In genomic region chr4:146643812-146644401, GRCh38 we compare ENCODE assay signal across 17 cellular contexts. TPM values are rescaled to one million over a fixed set of nuclear protein-coding genes. Genes with fewer than 3 reads are reported as not detected.
DNase-seq lines count a peak whose midpoint lies in the region; ATAC-seq, FAIRE-seq and TF ChIP-seq lines count a peak whose summit lies in the region.
"Had no signal": no experiment of that assay in that cellular context is flagged by ENCODE, and none has a peak within 500 bp of the region (broad histone marks: within the 10 kb centered on the region; RNA-seq: fewer than 3 reads in every experiment).

No MANE protein-coding gene starts in this region.

- peaks cover 2% of the 10 kb centered on the region for H3K36me3 Mint-ChIP-seq in astrocyte (ENCODE audit: low read depth, unreplicated experiment)

- H3K79me2 ChIP-seq in astrocyte (ENCODE audit: insufficient read depth, low read length) = no peaks in the 10 kb centered on the region
- H3K79me2 ChIP-seq: parathyroid adenoma had no signal

- H3K4me3 ChIP-seq in Jurkat, Clone E6-1 (ENCODE audit: low read length) = no peak overlapping the region
- H3K4me3 ChIP-seq in astrocyte (ENCODE audit: insufficient read depth, low read depth, low read length) = no peak overlapping the region
- H3K4me3 ChIP-seq: SJSA1, transverse colon had no signal

- no peak overlapping the region for H3K27ac ChIP-seq in astrocyte (ENCODE audit: low read depth, low read length)
- H3K27ac ChIP-seq: parathyroid adenoma, SJSA1, transverse colon had no signal

- H2AFZ ChIP-seq in astrocyte (ENCODE audit: low read depth, low read length) = no peak overlapping the region
- H2AFZ ChIP-seq: parathyroid adenoma had no signal

- TF ChIP-seq CTCF in astrocyte (IDR thresholded peaks at IDR 0.05; ENCODE audit: insufficient read depth, low read depth, low read length) = no peak

- H3K27me3 Mint-ChIP-seq in astrocyte (ENCODE audit: low read depth, unreplicated experiment) = peaks cover 85% of the 10 kb centered on the region

- H3K9ac ChIP-seq in astrocyte (ENCODE audit: low read length) = no peak overlapping the region
- H3K9ac ChIP-seq: parathyroid adenoma had no signal

- peaks cover 3% of the 10 kb centered on the region for H3K4me1 Mint-ChIP-seq in astrocyte (ENCODE audit: low read depth, unreplicated experiment)

- peaks cover 3% of the 10 kb centered on the region for H4K20me1 ChIP-seq in astrocyte (ENCODE audit: insufficient read depth, low read length)

- no peak for FAIRE-seq in astrocyte (lab: Jason Lieb, UNC)

- peak; percentile 31 for DNase-seq in GM03348 (ENCODE audit: low spot score)
- DNase-seq in Jurkat, Clone E6-1 (ENCODE audit: low read depth, low spot score) = peak; percentile 25
- peak; percentile 18 for DNase-seq in astrocyte (ENCODE audit: low read depth)
- peak; percentile 39 for DNase-seq in kidney tubule cell (ENCODE audit: low spot score)
- no peak for DNase-seq in activated CD4-positive, alpha-beta T cell treated with anti-CD3 and anti-CD28 coated beads, Interleukin-2, amount 50 U/mL, for 48 hours
- DNase-seq in NCI-H2171 (lab: John Stamatoyannopoulos, UW) = no peak
- DNase-seq: activated CD8-positive, alpha-beta memory T cell treated with anti-CD3 and anti-CD28 coated beads for 24 hours; activated naive CD8-positive, alpha-beta T cell treated with anti-CD3 and anti-CD28 coated beads, Interleukin-2, amount 10 ng/mL, durations not matched to agents 7 days and 5 days; GOT3; left cardiac atrium; NCI-H2081; transverse colon had no signal

- H3K36me3 ChIP-seq in astrocyte (ENCODE audit: insufficient read depth, low read length) = no peaks in the 10 kb centered on the region
- H3K36me3 ChIP-seq: SJSA1, transverse colon had no signal

- H3K9me3 ChIP-seq in astrocyte (ENCODE audit: insufficient read depth, low read depth, low read length) = peaks cover 4% of the 10 kb centered on the region
- H3K9me3 ChIP-seq: Caco-2, SJSA1 had no signal

- H3K4me1 ChIP-seq in astrocyte (ENCODE audit: insufficient read depth, low read length) = no peaks in the 10 kb centered on the region
- H3K4me1 ChIP-seq: Caco-2, parathyroid adenoma had no signal

- no peak overlapping the region for H3K27ac Mint-ChIP-seq in astrocyte (ENCODE audit: unreplicated experiment)
- H3K27ac Mint-ChIP-seq: activated naive CD8-positive, alpha-beta T cell treated with anti-CD3 and anti-CD28 coated beads, Interleukin-2, amount 10 ng/mL, durations not matched to agents 7 days and 5 days had no signal

- H3K9me3 Mint-ChIP-seq in astrocyte (ENCODE audit: unreplicated experiment) = peaks cover 12% of the 10 kb centered on the region

- ATAC-seq in GM18909 (IDR thresholded peaks at IDR 0.05; ENCODE audit: poor library complexity, unreplicated experiment) (no peak), HG03039 (IDR thresholded peaks at IDR 0.05; ENCODE audit: unreplicated experiment) (no peak)
- ATAC-seq: left cardiac atrium had no signal

- H3K4me3 Mint-ChIP-seq in astrocyte (ENCODE audit: unreplicated experiment) = no peak overlapping the region
- H3K4me3 Mint-ChIP-seq: activated naive CD8-positive, alpha-beta T cell treated with anti-CD3 and anti-CD28 coated beads, Interleukin-2, amount 10 ng/mL, durations not matched to agents 7 days and 5 days had no signal

- H3K27me3 ChIP-seq in astrocyte (ENCODE audit: insufficient read depth, low read length) = peaks cover 74% of the 10 kb centered on the region

- no peak overlapping the region for H3K4me2 ChIP-seq in astrocyte (ENCODE audit: low read length)

RNA-seq across cellular contexts. Expression of gene POU4F2, which starts 5.2 kb away (rescaled TPM):
- not detected for polyA plus RNA-seq in Jurkat, Clone E6-1 (2012; ENCODE audit: insufficient read depth, insufficient read length)
- total RNA-seq in astrocyte = not detected in 2 replicates
- total RNA-seq: activated naive CD8-positive, alpha-beta T cell treated with anti-CD3 and anti-CD28 coated beads, Interleukin-2, amount 10 ng/mL, durations not matched to agents 7 days and 5 days; Caco-2; left cardiac atrium; SJSA1; transverse colon had no signal

Comparison
In these comparisons a context has a peak if more than half of its experiments do, and no peak if none do; other contexts are left out.
1. DNase-seq: peak in GM03348 (single experiment), Jurkat, Clone E6-1 (single experiment), astrocyte (single experiment) and kidney tubule cell (single experiment); none in activated CD4-positive, alpha-beta T cell treated with anti-CD3 and anti-CD28 coated beads, Interleukin-2, amount 50 U/mL, for 48 hours (0 of 2) and NCI-H2171 (single experiment).